ENCODE assay signal across 12 cellular contexts in the genomic region with DNA sequence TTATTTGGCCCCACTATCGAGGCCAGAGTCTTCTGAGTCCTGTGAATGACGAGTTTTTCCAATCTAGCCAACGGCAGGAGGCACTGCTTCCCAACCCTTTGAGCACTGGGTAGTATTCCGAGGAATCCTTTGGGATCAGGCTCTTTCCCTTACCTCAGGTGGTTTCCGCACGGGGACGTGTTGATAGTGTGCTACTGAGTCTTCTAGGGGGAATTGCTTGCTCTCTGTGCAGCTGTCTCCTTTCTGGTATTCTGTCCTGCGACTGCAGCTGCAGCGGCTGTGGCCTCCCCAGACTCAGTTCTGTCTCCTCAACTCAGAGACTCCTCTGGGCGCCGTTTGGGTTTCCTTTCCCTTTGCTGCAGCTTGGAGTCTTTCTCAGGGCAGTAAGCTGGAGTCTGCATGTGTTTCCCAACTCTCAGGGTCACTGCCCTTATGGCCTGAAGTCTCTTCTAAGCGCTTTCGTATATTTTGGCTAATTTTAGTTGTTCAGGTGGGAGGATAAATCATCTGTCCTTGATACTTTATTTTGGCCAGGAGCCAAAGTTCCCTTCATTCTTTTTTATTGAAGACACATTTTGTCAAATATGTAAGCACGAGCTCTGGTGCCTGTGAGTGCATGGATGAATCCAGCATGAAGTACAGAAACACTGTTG.
DNase-seq lines count a peak whose midpoint lies in the region; ATAC-seq and TF ChIP-seq lines count a peak whose summit lies in the region.
"Had no signal": no experiment of that assay in that cellular context is flagged by ENCODE, and none has a peak within 500 bp of the region (broad histone marks: within the 10 kb centered on the region; RNA-seq: fewer than 3 reads in every experiment).

No MANE protein-coding gene starts in this region.

- BruUV-seq in MCF 10A (replicated peaks; lab: Mats Ljungman, UMichigan) = no TSS peak

- no peaks in the 10 kb centered on the region for H3K27me3 ChIP-seq in breast epithelium
- H3K27me3 ChIP-seq: upper lobe of right lung had no signal

- no peak overlapping the region for H3K27ac Mint-ChIP-seq in MCF 10A (ENCODE audit: low read depth, unreplicated experiment)

- TF ChIP-seq CTCF in breast epithelium (IDR thresholded peaks at IDR 0.05) = no peak
- TF ChIP-seq CTCF in MCF 10A (IDR thresholded peaks at IDR 0.05; ENCODE audit: unreplicated experiment) = no peak
- peak; percentile 10 for TF ChIP-seq CTCF in cardiac fibroblast (IDR thresholded peaks at IDR 0.05; ENCODE audit: low read depth, low read length)

- H3K4me3 ChIP-seq in breast epithelium (no peak overlapping the region), cardiac fibroblast (replicated peaks in 1 of 2; ENCODE audit: low read depth in 2 of 2, low read length in 2 of 2) (no peak overlapping the region)
- H3K4me3 ChIP-seq: upper lobe of right lung had no signal

- CTCF ChIA-PET in MCF 10A (lab: Yijun Ruan, JAX) = interaction anchor here (0.5 to 1.5 kb wide), 3 partner anchors 9 to 15 kb away, joined by 3 to 4 read pairs (median 4); no protein-coding TSS in a partner anchor

- no peaks in the 10 kb centered on the region for H3K9me3 ChIP-seq in breast epithelium
- H3K9me3 ChIP-seq: upper lobe of right lung had no signal

- H3K27ac ChIP-seq in breast epithelium = peak overlapping the region; percentile 13 to 26
- H3K27ac ChIP-seq: upper lobe of right lung had no signal

- intact Hi-C loops in breast epithelium (cut with DNase I; ENCODE audit: low total_unique reads) (no loop called here), MCF 10A (cut with micrococcal nuclease) (no loop called here)

- peak; percentile 83 for ATAC-seq in left lobe of liver

- H3K4me1 ChIP-seq in breast epithelium = no peaks in the 10 kb centered on the region

- POLR2A ChIA-PET in MCF 10A (lab: Yijun Ruan, JAX) = interaction anchor here (1.6 to 4.7 kb wide), 2 partner anchors 9 to 117 kb away, joined by 7 to 28 read pairs; no protein-coding TSS in a partner anchor

- peaks cover 65% of the 10 kb centered on the region for H3K4me1 Mint-ChIP-seq in MCF 10A (ENCODE audit: insufficient read depth, unreplicated experiment)

- no peaks in the 10 kb centered on the region for H3K36me3 ChIP-seq in breast epithelium
- H3K36me3 ChIP-seq: upper lobe of right lung had no signal

- peaks cover 18% of the 10 kb centered on the region for H3K36me3 Mint-ChIP-seq in MCF 10A (ENCODE audit: insufficient read depth, unreplicated experiment)

- DNase-seq in breast epithelium (ENCODE audit: low spot score in 2 of 2) (no peak), MCF 10A (ENCODE audit: unreplicated experiment) (no peak), cardiac fibroblast (ENCODE audit: low read depth in 2 of 2) (peak in 1 of 2 donors; percentile 57), left lobe of liver (ENCODE audit: low spot score) (peak; percentile 63), superior temporal gyrus (ENCODE audit: extremely low spot score) (peak; percentile 67), NCI-H2196 (lab: John Stamatoyannopoulos, UW; ENCODE audit: unreplicated experiment) (no peak), HPDE6-E6E7 (ENCODE audit: extremely low spot score) (no peak)
- DNase-seq in stimulated activated CD4-positive, alpha-beta T cell treated with anti-CD3 and anti-CD28 coated beads, Interleukin-2, amount 100 ng/mL, for 24 hours = no peak
- DNase-seq: activated CD4-positive, alpha-beta T cell treated with anti-CD3 and anti-CD28 coated beads, Interleukin-2, amount 50 U/mL, for 1 hour; activated naive CD4-positive, alpha-beta T cell treated with Interleukin-2 at 50 U/mL for 16 hours; GF-D8; upper lobe of right lung had no signal

- no peak for TF ChIP-seq POLR2A in breast epithelium (IDR thresholded peaks at IDR 0.05)

- H3K9me3 Mint-ChIP-seq in MCF 10A (ENCODE audit: unreplicated experiment) = no peaks in the 10 kb centered on the region

- no peaks in the 10 kb centered on the region for H3K27me3 Mint-ChIP-seq in MCF 10A (ENCODE audit: insufficient read depth, unreplicated experiment)

- no peak overlapping the region for H3K4me3 Mint-ChIP-seq in MCF 10A (ENCODE audit: unreplicated experiment)

Comparison
In these comparisons a context has a peak if more than half of its experiments do, and no peak if none do; other contexts are left out.
1. DNase-seq: peak in left lobe of liver (single experiment) and superior temporal gyrus (single experiment); none in breast epithelium (0 of 2), MCF 10A (single experiment), NCI-H2196 (single experiment), stimulated activated CD4-positive, alpha-beta T cell treated with anti-CD3 and anti-CD28 coated beads, Interleukin-2, amount 100 ng/mL, for 24 hours (0 of 2) and HPDE6-E6E7 (single experiment).